ENCODE assay signal across 8 cellular contexts in genomic region chr6:11366183-11366933, GRCh38.
A peak's percentile ranks its signal among the peaks of the same experiment; 100 is the strongest.
DNase-seq lines count a peak whose midpoint lies in the region; ATAC-seq, FAIRE-seq and TF ChIP-seq lines count a peak whose summit lies in the region.

No MANE protein-coding gene starts in this region.

- no peaks in the 10 kb centered on the region for H3K27me3 ChIP-seq in GM06990 (replicated peaks; ENCODE audit: control insufficient read depth, insufficient read depth, low read length)

- peak; percentile 58 for DNase-seq in GM06990 (ENCODE audit: extremely low read depth, insufficient read length)
- peak; percentile 38 to 57 (median 40) for DNase-seq in stimulated activated CD4-positive, alpha-beta T cell treated with anti-CD3 and anti-CD28 coated beads, Interleukin-12 subunit alpha, Interleukin-12 subunit beta, amount 100 ng/mL, for 48 hours (ENCODE audit: low read depth in 2 of 3, low spot score in 1 of 3)
- no peak for DNase-seq in NCI-H510A (lab: John Stamatoyannopoulos, UW)
- DNase-seq in foreskin melanocyte: no peak
- DNase-seq in D721Med (ENCODE audit: insufficient read length, low spot score): no peak

- TF ChIP-seq CTCF in GM06990 (IDR thresholded peaks at IDR 0.05; ENCODE audit: insufficient read depth, low read length, poor library complexity, severe bottlenecking) (no peak), D721Med (IDR thresholded peaks at IDR 0.05; ENCODE audit: insufficient read depth, missing control alignments) (no peak)

- H3K4me1 Mint-ChIP-seq in activated naive CD8-positive, alpha-beta T cell (ENCODE audit: low read depth): peaks cover 95% of the 10 kb centered on the region

- H3K36me3 ChIP-seq in GM06990 (ENCODE audit: control insufficient read depth, insufficient read depth, low read length): no peaks in the 10 kb centered on the region; the same call in 1 of the 2 replicates

- peak; percentile 63 for ATAC-seq in GM19467 (IDR thresholded peaks at IDR 0.05; ENCODE audit: unreplicated experiment)
- ATAC-seq in HG03558 (IDR thresholded peaks at IDR 0.05; ENCODE audit: extremely low read depth, unreplicated experiment): peak; percentile 65

- H3K9me3 Mint-ChIP-seq in activated naive CD8-positive, alpha-beta T cell (ENCODE audit: low read depth): peaks cover under 1% of the 10 kb centered on the region

- peak overlapping the region; percentile 63 for H3K4me3 Mint-ChIP-seq in activated naive CD8-positive, alpha-beta T cell

- no peak for FAIRE-seq in D721Med (lab: Jason Lieb, UNC)

- peak overlapping the region; percentile 86 for H3K27ac Mint-ChIP-seq in activated naive CD8-positive, alpha-beta T cell

- no peaks in the 10 kb centered on the region for H3K27me3 Mint-ChIP-seq in activated naive CD8-positive, alpha-beta T cell

- H3K4me3 ChIP-seq in GM06990 (replicated peaks; ENCODE audit: low read depth, low read length): no peak overlapping the region

- peaks cover 45% of the 10 kb centered on the region for H3K36me3 Mint-ChIP-seq in activated naive CD8-positive, alpha-beta T cell

Comparison
In these comparisons a context has a peak if more than half of its experiments do, and no peak if none do; other contexts are left out.
1. DNase-seq: peak in GM06990 (single experiment) and stimulated activated CD4-positive, alpha-beta T cell treated with anti-CD3 and anti-CD28 coated beads, Interleukin-12 subunit alpha, Interleukin-12 subunit beta, amount 100 ng/mL, for 48 hours (3 of 3); none in NCI-H510A (single experiment), foreskin melanocyte (single experiment) and D721Med (single experiment).